8 cellular contexts compared by ENCODE assay signal in genomic region chr12:103955811-103956514, GRCh38.
DNase-seq lines count a peak whose midpoint lies in the region; FAIRE-seq lines count a peak whose summit lies in the region.

No MANE protein-coding gene starts in this region.

- H3K27ac ChIP-seq in subcutaneous abdominal adipose tissue (ENCODE audit: low read depth, low read length): peak overlapping the region; percentile 87

- peak overlapping the region; percentile 89 for H3K4me3 Mint-ChIP-seq in activated naive CD4-positive, alpha-beta T cell treated with anti-CD3 and anti-CD28 coated beads, Interleukin-2, amount 10 ng/mL, durations not matched to agents 7 days and 5 days

- CTCF ChIA-PET in activated naive CD4-positive, alpha-beta T cell treated with anti-CD3 and anti-CD28 coated beads, Interleukin-2, amount 10 ng/mL, durations not matched to agents 7 days and 5 days (lab: Charles Lee): interaction anchor here (0.9 to 1.6 kb wide), 3 partner anchors 18 to 153 kb away, joined by 3 to 5 read pairs (median 3); no protein-coding TSS in a partner anchor

- no peak for DNase-seq in activated naive CD4-positive, alpha-beta T cell treated with anti-CD3 and anti-CD28 coated beads, Interleukin-2, amount 10 ng/mL, durations not matched to agents 7 days and 5 days
- DNase-seq in activated naive CD4-positive, alpha-beta T cell (lab: John Stamatoyannopoulos, UW): no peak
- DNase-seq in adipocyte (ENCODE audit: low read depth): peak; percentile 34
- DNase-seq in iris pigment epithelial cell (ENCODE audit: low read depth): peak; percentile 70
- no peak for DNase-seq in HTR-8/SVneo (ENCODE audit: insufficient read length, low spot score)
- no peak for DNase-seq in NCI-H345 treated with DMSO at 0.1 percent for 48 hours (lab: John Stamatoyannopoulos, UW; ENCODE audit: unreplicated experiment)
- DNase-seq in NCI-H1930 (lab: John Stamatoyannopoulos, UW): no peak

- H3K27me3 ChIP-seq in adipocyte (replicated peaks; ENCODE audit: control insufficient read depth, insufficient read depth, low read length) (no peaks in the 10 kb centered on the region), subcutaneous abdominal adipose tissue (ENCODE audit: control insufficient read depth in 5 of 5, insufficient read depth in 4 of 5, low read length in 5 of 5) (no peaks in the 10 kb centered on the region)

- peaks cover 37% of the 10 kb centered on the region for H3K4me1 Mint-ChIP-seq in activated naive CD4-positive, alpha-beta T cell treated with anti-CD3 and anti-CD28 coated beads, Interleukin-2, amount 10 ng/mL, durations not matched to agents 7 days and 5 days

- H3K4me1 ChIP-seq in adipocyte (ENCODE audit: control insufficient read depth, insufficient read depth, low read length) (peaks cover 16% of the 10 kb centered on the region), subcutaneous abdominal adipose tissue (ENCODE audit: control insufficient read depth in 5 of 5, insufficient read depth in 5 of 5, low read length in 5 of 5) (peaks cover 0 to 20% (median 19%) of the 10 kb centered on the region in 5 donors)

- FAIRE-seq in HTR-8/SVneo (lab: Jason Lieb, UNC): no peak

- H3K36me3 Mint-ChIP-seq in activated naive CD4-positive, alpha-beta T cell treated with anti-CD3 and anti-CD28 coated beads, Interleukin-2, amount 10 ng/mL, durations not matched to agents 7 days and 5 days: peaks cover 23% of the 10 kb centered on the region

- peak overlapping the region; percentile 97 for H3K27ac Mint-ChIP-seq in activated naive CD4-positive, alpha-beta T cell treated with anti-CD3 and anti-CD28 coated beads, Interleukin-2, amount 10 ng/mL, durations not matched to agents 7 days and 5 days

- H3K9me3 ChIP-seq in adipocyte (ENCODE audit: control insufficient read depth, low read length): no peaks in the 10 kb centered on the region
- H3K9me3 ChIP-seq in subcutaneous abdominal adipose tissue (ENCODE audit: control insufficient read depth in 5 of 5, low read length in 5 of 5): no peaks in the 10 kb centered on the region

- no peaks in the 10 kb centered on the region for H3K27me3 Mint-ChIP-seq in activated naive CD4-positive, alpha-beta T cell treated with anti-CD3 and anti-CD28 coated beads, Interleukin-2, amount 10 ng/mL, durations not matched to agents 7 days and 5 days

- peaks cover 37% of the 10 kb centered on the region for H3K36me3 ChIP-seq in adipocyte (ENCODE audit: control insufficient read depth, insufficient read depth, low read length, severe bottlenecking)
- peaks cover 25 to 37% (median 34%) of the 10 kb centered on the region in 5 donors for H3K36me3 ChIP-seq in subcutaneous abdominal adipose tissue (ENCODE audit: control insufficient read depth in 5 of 5, insufficient read depth in 5 of 5, low read length in 5 of 5)

- no peaks in the 10 kb centered on the region for H3K9me3 Mint-ChIP-seq in activated naive CD4-positive, alpha-beta T cell treated with anti-CD3 and anti-CD28 coated beads, Interleukin-2, amount 10 ng/mL, durations not matched to agents 7 days and 5 days

- H3K9ac ChIP-seq in adipocyte (ENCODE audit: low read length) (peak overlapping the region; percentile 91), subcutaneous abdominal adipose tissue (ENCODE audit: low read length in 5 of 5) (peak overlapping the region; percentile 56 to 94 (median 90))

- peak overlapping the region; percentile 97 for H3K4me3 ChIP-seq in adipocyte (ENCODE audit: low read length)
- H3K4me3 ChIP-seq in subcutaneous abdominal adipose tissue (ENCODE audit: low read depth in 1 of 5, low read length in 5 of 5): peak overlapping the region; percentile 90 to 95 (median 93)

Comparison
In these comparisons a context has a peak if more than half of its experiments do, and no peak if none do; other contexts are left out.
1. DNase-seq: peak in adipocyte (single experiment) and iris pigment epithelial cell (single experiment); none in activated naive CD4-positive, alpha-beta T cell treated with anti-CD3 and anti-CD28 coated beads, Interleukin-2, amount 10 ng/mL, durations not matched to agents 7 days and 5 days (single experiment), activated naive CD4-positive, alpha-beta T cell (0 of 4), HTR-8/SVneo (single experiment), NCI-H345 treated with DMSO at 0.1 percent for 48 hours (single experiment) and NCI-H1930 (0 of 2).